Comparison of ENCODE assay signal across 20 cellular contexts in the genomic region with DNA sequence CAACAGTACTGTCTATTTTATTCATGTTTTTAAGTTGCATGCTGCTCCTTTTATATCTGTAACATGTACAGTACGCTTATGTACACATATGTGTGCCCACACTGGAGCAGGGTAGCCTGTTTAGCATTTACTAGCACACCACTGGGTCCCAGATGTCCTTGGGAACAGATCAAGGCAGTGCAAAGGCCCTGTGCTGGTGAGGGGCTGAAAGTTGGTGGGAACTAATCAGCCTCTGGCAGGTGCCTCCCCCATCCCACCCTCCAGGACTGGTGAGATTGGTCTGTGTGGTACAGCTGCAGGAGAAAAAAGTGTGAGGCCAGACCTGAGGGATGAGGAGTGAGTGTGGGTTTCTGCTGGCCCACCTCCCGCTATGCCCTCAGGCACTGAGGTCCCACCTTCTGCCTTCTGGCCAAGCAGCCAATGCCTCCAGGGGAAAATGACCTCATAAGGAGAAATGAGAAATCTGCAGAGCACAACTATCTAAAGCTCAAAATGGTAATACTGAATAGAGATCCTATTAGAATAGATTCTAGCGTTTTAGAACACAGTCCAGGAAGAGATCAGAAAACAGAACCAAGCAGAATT. TPM values are rescaled to one million over a fixed set of nuclear protein-coding genes. Genes with fewer than 3 reads are reported as not detected.
DNase-seq lines count a peak whose midpoint lies in the region; ATAC-seq, FAIRE-seq and TF ChIP-seq lines count a peak whose summit lies in the region.
"Had no signal": no experiment of that assay in that cellular context is flagged by ENCODE, and none has a peak within 500 bp of the region (broad histone marks: within the 10 kb centered on the region; RNA-seq: fewer than 3 reads in every experiment).

No MANE protein-coding gene starts in this region.

- peak overlapping the region; percentile 59 for H3K4me3 Mint-ChIP-seq in natural killer cell
- no peak overlapping the region for H3K4me3 Mint-ChIP-seq in natural killer cell treated with Interleukin-12 subunit alpha and Interleukin-12 subunit beta and Interleukin-15 and Interleukin-18, amount 100 ng/mL, for 72 hours
- H3K4me3 Mint-ChIP-seq in CD14-positive monocyte = no peak overlapping the region
- H3K4me3 Mint-ChIP-seq: activated naive CD8-positive, alpha-beta T cell treated with anti-CD3 and anti-CD28 coated beads for 36 hours; dendritic cell treated with granulocyte-macrophage colony-stimulating factor and Interleukin-4, amounts not matched to agents 40 ng/mL and 50 ng/mL, for 4 days; mesothelial cell of epicardium; neural crest cell; T-cell had no signal

- H3K9me3 Mint-ChIP-seq in natural killer cell = no peaks in the 10 kb centered on the region
- H3K9me3 Mint-ChIP-seq in natural killer cell treated with Interleukin-12 subunit alpha and Interleukin-12 subunit beta and Interleukin-15 and Interleukin-18, amount 100 ng/mL, for 72 hours = no peaks in the 10 kb centered on the region
- no peaks in the 10 kb centered on the region for H3K9me3 Mint-ChIP-seq in CD14-positive monocyte
- H3K9me3 Mint-ChIP-seq: activated naive CD8-positive, alpha-beta T cell treated with anti-CD3 and anti-CD28 coated beads for 36 hours; dendritic cell treated with granulocyte-macrophage colony-stimulating factor and Interleukin-4, amounts not matched to agents 40 ng/mL and 50 ng/mL, for 4 days; mesothelial cell of epicardium; neural crest cell; T-cell had no signal

- FAIRE-seq in urothelium cell line (lab: Jason Lieb, UNC) = peak; percentile 9
- FAIRE-seq: GM18507 had no signal

- no peaks in the 10 kb centered on the region for H3K36me3 Mint-ChIP-seq in natural killer cell
- H3K36me3 Mint-ChIP-seq in natural killer cell treated with Interleukin-12 subunit alpha and Interleukin-12 subunit beta and Interleukin-15 and Interleukin-18, amount 100 ng/mL, for 72 hours = no peaks in the 10 kb centered on the region
- H3K36me3 Mint-ChIP-seq in CD14-positive monocyte = no peaks in the 10 kb centered on the region
- H3K36me3 Mint-ChIP-seq: activated naive CD8-positive, alpha-beta T cell treated with anti-CD3 and anti-CD28 coated beads for 36 hours; mesothelial cell of epicardium; T-cell had no signal

- ATAC-seq in natural killer cell (no peak), HG03025 (IDR thresholded peaks at IDR 0.05; ENCODE audit: low FRiP score, unreplicated experiment) (no peak)
- ATAC-seq in natural killer cell treated with Interleukin-12 subunit alpha and Interleukin-12 subunit beta and Interleukin-15 and Interleukin-18, amount 100 ng/mL, for 72 hours = no peak

- no peak for TF ChIP-seq CTCF in natural killer cell (IDR thresholded peaks at IDR 0.05)
- no peak for TF ChIP-seq CTCF in CD14-positive monocyte (IDR thresholded peaks at IDR 0.05)

- intact Hi-C loops in natural killer cell (cut with micrococcal nuclease) (loop anchor here (5.0 kb wide), 1 partner anchor 39 kb away; no protein-coding TSS in a partner anchor), CD14-positive monocyte (cut with micrococcal nuclease) (no loop called here)

- H3K27ac Mint-ChIP-seq in natural killer cell (peak overlapping the region in 1 of 2 donors; percentile 83), CD14-positive monocyte (peak overlapping the region in 1 of 7 donors; percentile 37)
- no peak overlapping the region for H3K27ac Mint-ChIP-seq in natural killer cell treated with Interleukin-12 subunit alpha and Interleukin-12 subunit beta and Interleukin-15 and Interleukin-18, amount 100 ng/mL, for 72 hours
- H3K27ac Mint-ChIP-seq: activated naive CD8-positive, alpha-beta T cell treated with anti-CD3 and anti-CD28 coated beads for 36 hours; dendritic cell treated with granulocyte-macrophage colony-stimulating factor and Interleukin-4, amounts not matched to agents 40 ng/mL and 50 ng/mL, for 4 days had no signal

- DNase-seq in natural killer cell (no peak), NCI-H69 (lab: John Stamatoyannopoulos, UW) (peak; percentile 26), glomerular visceral epithelial cell (ENCODE audit: extremely low spot score) (peak; percentile 15), urothelium cell line (ENCODE audit: low spot score) (no peak), hippocampal formation (lab: John Stamatoyannopoulos, UW) (no peak), CD14-positive monocyte (ENCODE audit: low spot score) (no peak)
- no peak for DNase-seq in natural killer cell treated with Interleukin-12 subunit alpha and Interleukin-12 subunit beta and Interleukin-15 and Interleukin-18, amount 100 ng/mL, for 72 hours (ENCODE audit: low spot score)
- DNase-seq: COR-L47, Kasumi-1, left cardiac atrium, NCI-H1092 treated with DMSO at 0.1 percent for 48 hours, NCI-H2081 treated with DMSO at 0.1 percent for 48 hours, NCI-H510A had no signal

- peaks cover 28 to 33% of the 10 kb centered on the region in 2 donors for H3K4me1 Mint-ChIP-seq in natural killer cell
- H3K4me1 Mint-ChIP-seq in natural killer cell treated with Interleukin-12 subunit alpha and Interleukin-12 subunit beta and Interleukin-15 and Interleukin-18, amount 100 ng/mL, for 72 hours (ENCODE audit: low read depth in 2 of 2) = peaks cover 24 to 31% of the 10 kb centered on the region in 2 donors
- H3K4me1 Mint-ChIP-seq in CD14-positive monocyte = peaks cover 3% of the 10 kb centered on the region
- H3K4me1 Mint-ChIP-seq: neural crest cell had no signal

- H3K27me3 Mint-ChIP-seq in natural killer cell (ENCODE audit: low read depth in 2 of 2) (peaks cover 35 to 41% of the 10 kb centered on the region in 2 donors), CD14-positive monocyte (ENCODE audit: low read depth in 3 of 3) (peaks cover 7% of the 10 kb centered on the region in 3 donors)
- H3K27me3 Mint-ChIP-seq in natural killer cell treated with Interleukin-12 subunit alpha and Interleukin-12 subunit beta and Interleukin-15 and Interleukin-18, amount 100 ng/mL, for 72 hours = peaks cover 31 to 37% of the 10 kb centered on the region in 2 donors
- H3K27me3 Mint-ChIP-seq: activated naive CD8-positive, alpha-beta T cell treated with anti-CD3 and anti-CD28 coated beads for 36 hours had no signal

RNA-seq across cellular contexts. Expression of a gene that starts 58.9 kb away (rescaled TPM):
- total RNA-seq in natural killer cell = 10 to 100 TPM; 41.4 to 46.0 (median 43.3) TPM
- 10 to 100 TPM; 16.5 to 23.5 TPM for total RNA-seq in natural killer cell treated with Interleukin-12 subunit alpha and Interleukin-12 subunit beta and Interleukin-15 and Interleukin-18, amount 100 ng/mL, for 72 hours
- 1 to 10 TPM; 1.8 to 2.8 TPM for polyA plus RNA-seq in CD14-positive monocyte

Comparison
In these comparisons a context has a peak if more than half of its experiments do, and no peak if none do; other contexts are left out.
1. DNase-seq: peak in NCI-H69 (single experiment) and glomerular visceral epithelial cell (single experiment); none in natural killer cell (single experiment), natural killer cell treated with Interleukin-12 subunit alpha and Interleukin-12 subunit beta and Interleukin-15 and Interleukin-18, amount 100 ng/mL, for 72 hours (single experiment), urothelium cell line (single experiment), hippocampal formation (0 of 2) and CD14-positive monocyte (single experiment).